ENCODE assay signal across 8 cellular contexts in genomic region chr21:43658769-43659135, GRCh38. TPM values are rescaled to one million over a fixed set of nuclear protein-coding genes. Genes with fewer than 3 reads are reported as not detected.
A peak's percentile ranks its signal among the peaks of the same experiment; 100 is the strongest.
DNase-seq lines count a peak whose midpoint lies in the region; ATAC-seq and TF ChIP-seq lines count a peak whose summit lies in the region.

No MANE protein-coding gene starts in this region.

- ATAC-seq in stimulated activated naive B cell treated with anti-CD40 and anti-IgM and Interleukin-4, amounts not matched to agents 10 μg/mL and 1 μg/mL and 100 μg/mL, for 72 hours (replicated peaks): no peak
- ATAC-seq in GM19455 (IDR thresholded peaks at IDR 0.05; ENCODE audit: unreplicated experiment): no peak

- H3K27ac Mint-ChIP-seq in IgD-negative memory B cell: peak overlapping the region; percentile 53 to 92 (median 87)
- peak overlapping the region; percentile 92 for H3K27ac Mint-ChIP-seq in activated naive CD8-positive, alpha-beta T cell
- peak overlapping the region; percentile 95 for H3K27ac Mint-ChIP-seq in stimulated activated naive B cell treated with anti-CD40 and anti-IgM and Interleukin-4, amounts not matched to agents 10 μg/mL and 1 μg/mL and 100 μg/mL, for 72 hours

- H3K27ac ChIP-seq in iPS-20b (ENCODE audit: low read length): no peak overlapping the region

- H3K4me1 ChIP-seq in iPS-20b (ENCODE audit: insufficient read depth, low read length) (peaks cover 5% of the 10 kb centered on the region; the same call in 1 of the 2 replicates), BE2C (peaks cover 6% of the 10 kb centered on the region)

- no peaks in the 10 kb centered on the region for H3K27me3 Mint-ChIP-seq in IgD-negative memory B cell
- no peaks in the 10 kb centered on the region for H3K27me3 Mint-ChIP-seq in activated naive CD8-positive, alpha-beta T cell
- no peaks in the 10 kb centered on the region for H3K27me3 Mint-ChIP-seq in stimulated activated naive B cell treated with anti-CD40 and anti-IgM and Interleukin-4, amounts not matched to agents 10 μg/mL and 1 μg/mL and 100 μg/mL, for 72 hours

- peaks cover 3% of the 10 kb centered on the region; the same call in 1 of the 2 replicates for H3K27me3 ChIP-seq in iPS-20b (ENCODE audit: insufficient read depth, low read length)
- H3K27me3 ChIP-seq in BE2C: no peaks in the 10 kb centered on the region

- H3K9me3 Mint-ChIP-seq in IgD-negative memory B cell: no peaks in the 10 kb centered on the region
- no peaks in the 10 kb centered on the region for H3K9me3 Mint-ChIP-seq in activated naive CD8-positive, alpha-beta T cell (ENCODE audit: low read depth)
- no peaks in the 10 kb centered on the region for H3K9me3 Mint-ChIP-seq in stimulated activated naive B cell treated with anti-CD40 and anti-IgM and Interleukin-4, amounts not matched to agents 10 μg/mL and 1 μg/mL and 100 μg/mL, for 72 hours

- H3K9ac ChIP-seq in iPS-20b (ENCODE audit: low read depth, low read length): peak overlapping the region; percentile 97; the same call in 1 of the 2 replicates

- no peaks in the 10 kb centered on the region for H3K36me3 Mint-ChIP-seq in IgD-negative memory B cell
- H3K36me3 Mint-ChIP-seq in activated naive CD8-positive, alpha-beta T cell: peaks cover 6% of the 10 kb centered on the region
- H3K36me3 Mint-ChIP-seq in stimulated activated naive B cell treated with anti-CD40 and anti-IgM and Interleukin-4, amounts not matched to agents 10 μg/mL and 1 μg/mL and 100 μg/mL, for 72 hours: peaks cover 8 to 12% of the 10 kb centered on the region in 2 donors

- no peak for TF ChIP-seq CTCF in BE2C (IDR thresholded peaks at IDR 0.05; ENCODE audit: low read depth, low read length)

- DNase-seq in stimulated activated naive B cell treated with anti-CD40 and anti-IgM and Interleukin-4, amounts not matched to agents 10 μg/mL and 1 μg/mL and 100 μg/mL, for 72 hours: no peak
- DNase-seq in BE2C: no peak
- no peak for DNase-seq in UCSD-AML1 (lab: John Stamatoyannopoulos, UW; ENCODE audit: unreplicated experiment)
- no peak for DNase-seq in NCI-H526 (lab: John Stamatoyannopoulos, UW)

- peak overlapping the region in 3 of 4 donors; percentile 77 to 86 (median 83) for H3K4me3 Mint-ChIP-seq in IgD-negative memory B cell
- H3K4me3 Mint-ChIP-seq in activated naive CD8-positive, alpha-beta T cell: peak overlapping the region; percentile 81
- peak overlapping the region; percentile 89 to 95 for H3K4me3 Mint-ChIP-seq in stimulated activated naive B cell treated with anti-CD40 and anti-IgM and Interleukin-4, amounts not matched to agents 10 μg/mL and 1 μg/mL and 100 μg/mL, for 72 hours

- H3K9me3 ChIP-seq in iPS-20b (ENCODE audit: insufficient read depth, low read depth, low read length) (no peaks in the 10 kb centered on the region), BE2C (peaks cover 4% of the 10 kb centered on the region; the same call in 1 of the 2 replicates)

- no peak overlapping the region for H3K4me3 ChIP-seq in iPS-20b (ENCODE audit: low read length)
- H3K4me3 ChIP-seq in BE2C (ENCODE audit: low read depth, low read length): no peak overlapping the region

- H3K4me1 Mint-ChIP-seq in IgD-negative memory B cell: peaks cover 19 to 30% (median 24%) of the 10 kb centered on the region in 3 donors
- H3K4me1 Mint-ChIP-seq in activated naive CD8-positive, alpha-beta T cell (ENCODE audit: low read depth): peaks cover 40% of the 10 kb centered on the region
- peaks cover 23 to 38% of the 10 kb centered on the region in 2 donors for H3K4me1 Mint-ChIP-seq in stimulated activated naive B cell treated with anti-CD40 and anti-IgM and Interleukin-4, amounts not matched to agents 10 μg/mL and 1 μg/mL and 100 μg/mL, for 72 hours

- H3K36me3 ChIP-seq in iPS-20b (ENCODE audit: insufficient read depth, low read depth, low read length): peaks cover 27% of the 10 kb centered on the region
- peaks cover 29% of the 10 kb centered on the region for H3K36me3 ChIP-seq in BE2C

RNA-seq across cellular contexts. Expression of gene HSF2BP, which starts 0.5 kb away (rescaled TPM):
- 0.11 TPM for polyA plus RNA-seq in IgD-negative memory B cell
- polyA plus RNA-seq in BE2C (2012; ENCODE audit: insufficient read depth, insufficient read length, low read depth): 2.0 TPM

RNA-seq across cellular contexts. Expression of gene RRP1B, which starts 0.6 kb away (rescaled TPM):
- polyA plus RNA-seq in IgD-negative memory B cell: 24.3 TPM
- polyA plus RNA-seq in BE2C (2012; ENCODE audit: insufficient read depth, insufficient read length, low read depth): 28.6 TPM
